ENCODE assay signal across 1 cellular context in genomic region chrX:19121466-19121865, GRCh38.
TF ChIP-seq lines count a peak whose summit lies in the region.

No MANE protein-coding gene starts in this region.

TF ChIP-seq in A549, 52 proteins besides CTCF, POLR2A, EP300 and RAD21 (continued from another document):
- no peak for TF ChIP-seq REST (IDR thresholded peaks at IDR 0.05)
- no peak for TF ChIP-seq ZFP36 (IDR thresholded peaks at IDR 0.05; ENCODE audit: borderline replicate concordance, partially characterized antibody)
- TF ChIP-seq CBX2 (IDR thresholded peaks at IDR 0.05; ENCODE audit: borderline replicate concordance, low read depth), result no peak
- TF ChIP-seq ESRRA (IDR thresholded peaks at IDR 0.05; ENCODE audit: borderline replicate concordance, low read length), result no peak
- no peak for TF ChIP-seq BCL3 (IDR thresholded peaks at IDR 0.05)
- no peak for TF ChIP-seq CHD4 (IDR thresholded peaks at IDR 0.05; ENCODE audit: borderline replicate concordance)
TF ChIP-seq in A549: peak in this region for 0.
